ENCODE assay signal across 1 cellular context in the genomic region with DNA sequence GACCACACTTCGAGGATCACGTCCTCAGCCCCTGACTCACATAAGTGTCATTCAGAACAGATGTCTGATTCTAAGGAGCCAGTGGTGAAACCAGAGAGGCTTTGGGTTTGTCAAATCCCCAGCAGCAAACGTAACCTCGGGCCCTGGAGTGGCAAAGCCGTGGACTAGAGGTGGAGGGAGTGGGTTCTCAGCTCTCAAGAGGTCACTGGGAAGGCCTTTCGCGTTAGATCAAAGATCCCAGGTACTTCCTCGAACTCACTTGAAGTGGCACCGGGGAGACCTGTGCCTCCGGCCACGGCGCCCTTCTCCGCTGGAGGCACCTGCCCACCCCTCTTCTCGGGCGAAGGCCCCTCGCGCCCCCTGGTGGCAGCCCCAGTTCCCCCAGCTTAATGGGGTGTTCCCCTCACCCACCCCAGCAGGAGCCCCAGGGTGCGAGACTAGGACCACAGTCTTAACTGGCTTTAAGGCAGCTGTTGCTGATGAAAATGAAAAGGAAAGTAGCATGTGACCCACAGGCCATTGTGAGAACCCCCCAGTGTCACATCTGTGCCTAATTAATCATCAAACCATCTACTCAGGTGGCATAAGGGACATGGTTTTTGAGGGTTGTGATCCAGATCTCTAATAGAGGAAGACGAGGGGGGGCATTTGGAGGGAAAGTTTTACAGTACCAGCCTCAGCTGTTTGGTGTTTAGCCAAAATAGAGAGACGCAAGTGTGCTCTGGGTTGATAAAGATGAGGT.
TF ChIP-seq lines count a peak whose summit lies in the region.

No MANE protein-coding gene starts in this region.

TF ChIP-seq in GM12878, 131 proteins besides CTCF, POLR2A, EP300 and RAD21 (continues in another document):
- TF ChIP-seq, protein P1, sequence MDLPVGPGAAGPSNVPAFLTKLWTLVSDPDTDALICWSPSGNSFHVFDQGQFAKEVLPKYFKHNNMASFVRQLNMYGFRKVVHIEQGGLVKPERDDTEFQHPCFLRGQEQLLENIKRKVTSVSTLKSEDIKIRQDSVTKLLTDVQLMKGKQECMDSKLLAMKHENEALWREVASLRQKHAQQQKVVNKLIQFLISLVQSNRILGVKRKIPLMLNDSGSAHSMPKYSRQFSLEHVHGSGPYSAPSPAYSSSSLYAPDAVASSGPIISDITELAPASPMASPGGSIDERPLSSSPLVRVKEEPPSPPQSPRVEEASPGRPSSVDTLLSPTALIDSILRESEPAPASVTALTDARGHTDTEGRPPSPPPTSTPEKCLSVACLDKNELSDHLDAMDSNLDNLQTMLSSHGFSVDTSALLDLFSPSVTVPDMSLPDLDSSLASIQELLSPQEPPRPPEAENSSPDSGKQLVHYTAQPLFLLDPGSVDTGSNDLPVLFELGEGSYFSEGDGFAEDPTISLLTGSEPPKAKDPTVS (IDR thresholded peaks at IDR 0.05; ENCODE audit: low read depth, low read length) = 0 out of 2 replicates have a peak, but pooled peaks have one; percentile 25
- peak; percentile 43; the same call in 1 of the 2 replicates for TF ChIP-seq RB1 (IDR thresholded peaks at IDR 0.05; ENCODE audit: borderline replicate concordance)
- TF ChIP-seq, protein P2, sequence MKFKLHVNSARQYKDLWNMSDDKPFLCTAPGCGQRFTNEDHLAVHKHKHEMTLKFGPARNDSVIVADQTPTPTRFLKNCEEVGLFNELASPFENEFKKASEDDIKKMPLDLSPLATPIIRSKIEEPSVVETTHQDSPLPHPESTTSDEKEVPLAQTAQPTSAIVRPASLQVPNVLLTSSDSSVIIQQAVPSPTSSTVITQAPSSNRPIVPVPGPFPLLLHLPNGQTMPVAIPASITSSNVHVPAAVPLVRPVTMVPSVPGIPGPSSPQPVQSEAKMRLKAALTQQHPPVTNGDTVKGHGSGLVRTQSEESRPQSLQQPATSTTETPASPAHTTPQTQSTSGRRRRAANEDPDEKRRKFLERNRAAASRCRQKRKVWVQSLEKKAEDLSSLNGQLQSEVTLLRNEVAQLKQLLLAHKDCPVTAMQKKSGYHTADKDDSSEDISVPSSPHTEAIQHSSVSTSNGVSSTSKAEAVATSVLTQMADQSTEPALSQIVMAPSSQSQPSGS (IDR thresholded peaks at IDR 0.05; ENCODE audit: low read length) = no peak
- TF ChIP-seq, protein P3, sequence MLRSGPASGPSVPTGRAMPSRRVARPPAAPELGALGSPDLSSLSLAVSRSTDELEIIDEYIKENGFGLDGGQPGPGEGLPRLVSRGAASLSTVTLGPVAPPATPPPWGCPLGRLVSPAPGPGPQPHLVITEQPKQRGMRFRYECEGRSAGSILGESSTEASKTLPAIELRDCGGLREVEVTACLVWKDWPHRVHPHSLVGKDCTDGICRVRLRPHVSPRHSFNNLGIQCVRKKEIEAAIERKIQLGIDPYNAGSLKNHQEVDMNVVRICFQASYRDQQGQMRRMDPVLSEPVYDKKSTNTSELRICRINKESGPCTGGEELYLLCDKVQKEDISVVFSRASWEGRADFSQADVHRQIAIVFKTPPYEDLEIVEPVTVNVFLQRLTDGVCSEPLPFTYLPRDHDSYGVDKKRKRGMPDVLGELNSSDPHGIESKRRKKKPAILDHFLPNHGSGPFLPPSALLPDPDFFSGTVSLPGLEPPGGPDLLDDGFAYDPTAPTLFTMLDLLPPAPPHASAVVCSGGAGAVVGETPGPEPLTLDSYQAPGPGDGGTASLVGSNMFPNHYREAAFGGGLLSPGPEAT (IDR thresholded peaks at IDR 0.05; ENCODE audit: low read depth) = 0 out of 2 replicates have a peak, but pooled peaks have one; percentile 23
- TF ChIP-seq SIN3A (IDR thresholded peaks at IDR 0.05; ENCODE audit: low read depth, low read length) = 0 out of 2 replicates have a peak, but pooled peaks have one; percentile 45
- no peak for TF ChIP-seq DPF2 (IDR thresholded peaks at IDR 0.05)
- TF ChIP-seq YBX1 (IDR thresholded peaks at IDR 0.05) = no peak
- TF ChIP-seq BCL11A (IDR thresholded peaks at IDR 0.05; ENCODE audit: low read depth, low read length) = no peak
- TF ChIP-seq, protein P4, sequence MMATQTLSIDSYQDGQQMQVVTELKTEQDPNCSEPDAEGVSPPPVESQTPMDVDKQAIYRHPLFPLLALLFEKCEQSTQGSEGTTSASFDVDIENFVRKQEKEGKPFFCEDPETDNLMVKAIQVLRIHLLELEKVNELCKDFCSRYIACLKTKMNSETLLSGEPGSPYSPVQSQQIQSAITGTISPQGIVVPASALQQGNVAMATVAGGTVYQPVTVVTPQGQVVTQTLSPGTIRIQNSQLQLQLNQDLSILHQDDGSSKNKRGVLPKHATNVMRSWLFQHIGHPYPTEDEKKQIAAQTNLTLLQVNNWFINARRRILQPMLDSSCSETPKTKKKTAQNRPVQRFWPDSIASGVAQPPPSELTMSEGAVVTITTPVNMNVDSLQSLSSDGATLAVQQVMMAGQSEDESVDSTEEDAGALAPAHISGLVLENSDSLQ (IDR thresholded peaks at IDR 0.05) = peak; percentile 68
- TF ChIP-seq, protein P5, sequence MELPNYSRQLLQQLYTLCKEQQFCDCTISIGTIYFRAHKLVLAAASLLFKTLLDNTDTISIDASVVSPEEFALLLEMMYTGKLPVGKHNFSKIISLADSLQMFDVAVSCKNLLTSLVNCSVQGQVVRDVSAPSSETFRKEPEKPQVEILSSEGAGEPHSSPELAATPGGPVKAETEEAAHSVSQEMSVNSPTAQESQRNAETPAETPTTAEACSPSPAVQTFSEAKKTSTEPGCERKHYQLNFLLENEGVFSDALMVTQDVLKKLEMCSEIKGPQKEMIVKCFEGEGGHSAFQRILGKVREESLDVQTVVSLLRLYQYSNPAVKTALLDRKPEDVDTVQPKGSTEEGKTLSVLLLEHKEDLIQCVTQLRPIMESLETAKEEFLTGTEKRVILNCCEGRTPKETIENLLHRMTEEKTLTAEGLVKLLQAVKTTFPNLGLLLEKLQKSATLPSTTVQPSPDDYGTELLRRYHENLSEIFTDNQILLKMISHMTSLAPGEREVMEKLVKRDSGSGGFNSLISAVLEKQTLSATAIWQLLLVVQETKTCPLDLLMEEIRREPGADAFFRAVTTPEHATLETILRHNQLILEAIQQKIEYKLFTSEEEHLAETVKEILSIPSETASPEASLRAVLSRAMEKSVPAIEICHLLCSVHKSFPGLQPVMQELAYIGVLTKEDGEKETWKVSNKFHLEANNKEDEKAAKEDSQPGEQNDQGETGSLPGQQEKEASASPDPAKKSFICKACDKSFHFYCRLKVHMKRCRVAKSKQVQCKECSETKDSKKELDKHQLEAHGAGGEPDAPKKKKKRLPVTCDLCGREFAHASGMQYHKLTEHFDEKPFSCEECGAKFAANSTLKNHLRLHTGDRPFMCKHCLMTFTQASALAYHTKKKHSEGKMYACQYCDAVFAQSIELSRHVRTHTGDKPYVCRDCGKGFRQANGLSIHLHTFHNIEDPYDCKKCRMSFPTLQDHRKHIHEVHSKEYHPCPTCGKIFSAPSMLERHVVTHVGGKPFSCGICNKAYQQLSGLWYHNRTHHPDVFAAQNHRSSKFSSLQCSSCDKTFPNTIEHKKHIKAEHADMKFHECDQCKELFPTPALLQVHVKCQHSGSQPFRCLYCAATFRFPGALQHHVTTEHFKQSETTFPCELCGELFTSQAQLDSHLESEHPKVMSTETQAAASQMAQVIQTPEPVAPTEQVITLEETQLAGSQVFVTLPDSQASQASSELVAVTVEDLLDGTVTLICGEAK (IDR thresholded peaks at IDR 0.05; ENCODE audit: borderline replicate concordance) = no peak
- TF ChIP-seq CHD2 (IDR thresholded peaks at IDR 0.05; ENCODE audit: borderline replicate concordance, low read depth, low read length) = peak; percentile 70; the same call in 1 of the 2 replicates
- TF ChIP-seq BHLHE40 (IDR thresholded peaks at IDR 0.05; ENCODE audit: borderline replicate concordance in 1 of 2, low read depth in 2 of 2, low read length in 1 of 2) = peak in 1 of 2 experiments; percentile 57; a peak in 1 of 4 replicates
- TF ChIP-seq TCF7 (IDR thresholded peaks at IDR 0.05; ENCODE audit: borderline replicate concordance) = no peak
- TF ChIP-seq YY1 (IDR thresholded peaks at IDR 0.05; ENCODE audit: low read depth, low read length) = peak; percentile 79; the same call in 1 of the 2 replicates
- TF ChIP-seq, protein P6, sequence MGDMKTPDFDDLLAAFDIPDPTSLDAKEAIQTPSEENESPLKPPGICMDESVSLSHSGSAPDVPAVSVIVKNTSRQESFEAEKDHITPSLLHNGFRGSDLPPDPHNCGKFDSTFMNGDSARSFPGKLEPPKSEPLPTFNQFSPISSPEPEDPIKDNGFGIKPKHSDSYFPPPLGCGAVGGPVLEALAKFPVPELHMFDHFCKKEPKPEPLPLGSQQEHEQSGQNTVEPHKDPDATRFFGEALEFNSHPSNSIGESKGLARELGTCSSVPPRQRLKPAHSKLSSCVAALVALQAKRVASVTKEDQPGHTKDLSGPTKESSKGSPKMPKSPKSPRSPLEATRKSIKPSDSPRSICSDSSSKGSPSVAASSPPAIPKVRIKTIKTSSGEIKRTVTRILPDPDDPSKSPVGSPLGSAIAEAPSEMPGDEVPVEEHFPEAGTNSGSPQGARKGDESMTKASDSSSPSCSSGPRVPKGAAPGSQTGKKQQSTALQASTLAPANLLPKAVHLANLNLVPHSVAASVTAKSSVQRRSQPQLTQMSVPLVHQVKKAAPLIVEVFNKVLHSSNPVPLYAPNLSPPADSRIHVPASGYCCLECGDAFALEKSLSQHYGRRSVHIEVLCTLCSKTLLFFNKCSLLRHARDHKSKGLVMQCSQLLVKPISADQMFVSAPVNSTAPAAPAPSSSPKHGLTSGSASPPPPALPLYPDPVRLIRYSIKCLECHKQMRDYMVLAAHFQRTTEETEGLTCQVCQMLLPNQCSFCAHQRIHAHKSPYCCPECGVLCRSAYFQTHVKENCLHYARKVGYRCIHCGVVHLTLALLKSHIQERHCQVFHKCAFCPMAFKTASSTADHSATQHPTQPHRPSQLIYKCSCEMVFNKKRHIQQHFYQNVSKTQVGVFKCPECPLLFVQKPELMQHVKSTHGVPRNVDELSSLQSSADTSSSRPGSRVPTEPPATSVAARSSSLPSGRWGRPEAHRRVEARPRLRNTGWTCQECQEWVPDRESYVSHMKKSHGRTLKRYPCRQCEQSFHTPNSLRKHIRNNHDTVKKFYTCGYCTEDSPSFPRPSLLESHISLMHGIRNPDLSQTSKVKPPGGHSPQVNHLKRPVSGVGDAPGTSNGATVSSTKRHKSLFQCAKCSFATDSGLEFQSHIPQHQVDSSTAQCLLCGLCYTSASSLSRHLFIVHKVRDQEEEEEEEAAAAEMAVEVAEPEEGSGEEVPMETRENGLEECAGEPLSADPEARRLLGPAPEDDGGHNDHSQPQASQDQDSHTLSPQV (IDR thresholded peaks at IDR 0.05) = peak; percentile 17; the same call in 1 of the 2 replicates
- TF ChIP-seq TAF1 (IDR thresholded peaks at IDR 0.05; ENCODE audit: borderline replicate concordance, low read depth, low read length) = no peak
- TF ChIP-seq PML (IDR thresholded peaks at IDR 0.05; ENCODE audit: low read length) = no peak
- no peak for TF ChIP-seq NFYA (IDR thresholded peaks at IDR 0.05; ENCODE audit: borderline replicate concordance, low read depth, low read length)
- TF ChIP-seq, protein P7, sequence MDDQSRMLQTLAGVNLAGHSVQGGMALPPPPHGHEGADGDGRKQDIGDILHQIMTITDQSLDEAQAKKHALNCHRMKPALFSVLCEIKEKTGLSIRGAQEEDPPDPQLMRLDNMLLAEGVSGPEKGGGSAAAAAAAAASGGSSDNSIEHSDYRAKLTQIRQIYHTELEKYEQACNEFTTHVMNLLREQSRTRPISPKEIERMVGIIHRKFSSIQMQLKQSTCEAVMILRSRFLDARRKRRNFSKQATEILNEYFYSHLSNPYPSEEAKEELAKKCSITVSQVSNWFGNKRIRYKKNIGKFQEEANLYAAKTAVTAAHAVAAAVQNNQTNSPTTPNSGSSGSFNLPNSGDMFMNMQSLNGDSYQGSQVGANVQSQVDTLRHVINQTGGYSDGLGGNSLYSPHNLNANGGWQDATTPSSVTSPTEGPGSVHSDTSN (IDR thresholded peaks at IDR 0.05; ENCODE audit: insufficient replicate concordance, low read depth, low read length) = peak; percentile 19
- TF ChIP-seq IKZF2 (IDR thresholded peaks at IDR 0.05) = 0 out of 4 replicates have a peak, but pooled peaks of 1 of the 2 experiments have one; percentile 9
- TF ChIP-seq WRNIP1 (IDR thresholded peaks at IDR 0.05; ENCODE audit: borderline replicate concordance, low read depth, low read length) = no peak
- TF ChIP-seq TCF3 (IDR thresholded peaks at IDR 0.05; ENCODE audit: borderline replicate concordance, insufficient read depth, low read depth, low read length) = 0 out of 2 replicates have a peak, but pooled peaks have one; percentile 10
- TF ChIP-seq, protein P8, sequence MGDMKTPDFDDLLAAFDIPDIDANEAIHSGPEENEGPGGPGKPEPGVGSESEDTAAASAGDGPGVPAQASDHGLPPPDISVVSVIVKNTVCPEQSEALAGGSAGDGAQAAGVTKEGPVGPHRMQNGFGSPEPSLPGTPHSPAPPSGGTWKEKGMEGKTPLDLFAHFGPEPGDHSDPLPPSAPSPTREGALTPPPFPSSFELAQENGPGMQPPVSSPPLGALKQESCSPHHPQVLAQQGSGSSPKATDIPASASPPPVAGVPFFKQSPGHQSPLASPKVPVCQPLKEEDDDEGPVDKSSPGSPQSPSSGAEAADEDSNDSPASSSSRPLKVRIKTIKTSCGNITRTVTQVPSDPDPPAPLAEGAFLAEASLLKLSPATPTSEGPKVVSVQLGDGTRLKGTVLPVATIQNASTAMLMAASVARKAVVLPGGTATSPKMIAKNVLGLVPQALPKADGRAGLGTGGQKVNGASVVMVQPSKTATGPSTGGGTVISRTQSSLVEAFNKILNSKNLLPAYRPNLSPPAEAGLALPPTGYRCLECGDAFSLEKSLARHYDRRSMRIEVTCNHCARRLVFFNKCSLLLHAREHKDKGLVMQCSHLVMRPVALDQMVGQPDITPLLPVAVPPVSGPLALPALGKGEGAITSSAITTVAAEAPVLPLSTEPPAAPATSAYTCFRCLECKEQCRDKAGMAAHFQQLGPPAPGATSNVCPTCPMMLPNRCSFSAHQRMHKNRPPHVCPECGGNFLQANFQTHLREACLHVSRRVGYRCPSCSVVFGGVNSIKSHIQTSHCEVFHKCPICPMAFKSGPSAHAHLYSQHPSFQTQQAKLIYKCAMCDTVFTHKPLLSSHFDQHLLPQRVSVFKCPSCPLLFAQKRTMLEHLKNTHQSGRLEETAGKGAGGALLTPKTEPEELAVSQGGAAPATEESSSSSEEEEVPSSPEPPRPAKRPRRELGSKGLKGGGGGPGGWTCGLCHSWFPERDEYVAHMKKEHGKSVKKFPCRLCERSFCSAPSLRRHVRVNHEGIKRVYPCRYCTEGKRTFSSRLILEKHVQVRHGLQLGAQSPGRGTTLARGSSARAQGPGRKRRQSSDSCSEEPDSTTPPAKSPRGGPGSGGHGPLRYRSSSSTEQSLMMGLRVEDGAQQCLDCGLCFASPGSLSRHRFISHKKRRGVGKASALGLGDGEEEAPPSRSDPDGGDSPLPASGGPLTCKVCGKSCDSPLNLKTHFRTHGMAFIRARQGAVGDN (IDR thresholded peaks at IDR 0.05) = no peak
- TF ChIP-seq SMARCA5 (IDR thresholded peaks at IDR 0.05) = peak; percentile 60; the same call in 1 of the 2 replicates
- TF ChIP-seq HCFC1 (IDR thresholded peaks at IDR 0.05; ENCODE audit: low read length) = no peak
- TF ChIP-seq NBN (IDR thresholded peaks at IDR 0.05) = peak; percentile 56; the same call in 1 of the 2 replicates
- 0 out of 2 replicates have a peak, but pooled peaks have one; percentile 34 for TF ChIP-seq MYB (IDR thresholded peaks at IDR 0.05; ENCODE audit: borderline replicate concordance, low read depth, low read length)
